ENCODE assay signal across 32 cellular contexts in genomic region chr7:44498230-44498954, GRCh38. TPM values are rescaled to one million over a fixed set of nuclear protein-coding genes. Genes with fewer than 3 reads are reported as not detected.
"Had no signal": no experiment of that assay in that cellular context is flagged by ENCODE, and none has a peak within 500 bp of the region (broad histone marks: within the 10 kb centered on the region; RNA-seq: fewer than 3 reads in every experiment).

No MANE protein-coding gene starts in this region.

- H3K4me1 ChIP-seq: adrenal gland, foreskin keratinocyte, left lung, spleen, suprapubic skin, tibial artery, upper lobe of right lung had no signal

- H3K27me3 ChIP-seq: adrenal gland, foreskin keratinocyte, left lung, tibial artery had no signal

- H3K9me3 ChIP-seq: adrenal gland, left lung, mucosa of descending colon, neutrophil, spleen, suprapubic skin, tibial artery, upper lobe of right lung had no signal

- H3K27ac ChIP-seq: adrenal gland, cardiac muscle cell, foreskin keratinocyte, left lung, neutrophil, spleen, suprapubic skin, tibial artery, upper lobe of right lung had no signal

- DNase-seq: activated CD4-positive, alpha-beta memory T cell treated with anti-CD3 and anti-CD28 coated beads for 36 hours; activated CD4-positive, alpha-beta T cell treated with anti-CD3 and anti-CD28 coated beads, Interleukin-2, amount 10 ng/mL, durations not matched to agents 24 days and 14 days; activated CD4-positive, CD25-positive, alpha-beta regulatory T cell treated with anti-CD3 and anti-CD28 coated beads, Interleukin-2, amount 50 U/mL, for 72 hours; activated CD8-positive, alpha-beta memory T cell treated with anti-CD3 and anti-CD28 coated beads, Interleukin-2, amount 50 U/mL, for 4 hours; activated effector memory CD4-positive, alpha-beta T cell treated with anti-CD3 and anti-CD28 coated beads, Interleukin-2, amount 50 U/mL, for 16 hours; activated naive CD4-positive, alpha-beta T cell treated with anti-CD3 and anti-CD28 coated beads for 36 hours; activated naive CD8-positive, alpha-beta T cell treated with anti-CD3 and anti-CD28 coated beads for 36 hours; activated T-cell treated with anti-CD3 and anti-CD28 coated beads, Interleukin-2, amount 50 U/mL, for 1 hour; adrenal gland; aorta; cortex of kidney; effector memory CD8-positive, alpha-beta T cell; foreskin keratinocyte; left lung; mucosa of descending colon; naive B cell; nephron progenitor cell; retina; spleen; stimulated activated naive CD4-positive, alpha-beta T cell; T-helper 9 cell; tibial artery; upper lobe of right lung had no signal

- ATAC-seq: effector memory CD8-positive, alpha-beta T cell; foreskin keratinocyte; left lung; mucosa of descending colon; upper lobe of right lung had no signal

- H3K4me3 ChIP-seq: adrenal gland, cardiac muscle cell, left lung, mucosa of descending colon, spleen, suprapubic skin, tibial artery, upper lobe of right lung had no signal

- H3K36me3 ChIP-seq: adrenal gland, cardiac muscle cell, left lung, neutrophil, spleen, suprapubic skin, tibial artery, upper lobe of right lung had no signal

RNA-seq across cellular contexts. Expression of gene NPC1L1, which starts 42.7 kb away (rescaled TPM):
- total RNA-seq: activated CD4-positive, alpha-beta T cell treated with anti-CD3 and anti-CD28 coated beads, Interleukin-2, amount 10 ng/mL, durations not matched to agents 24 days and 14 days; activated CD8-positive, alpha-beta memory T cell treated with anti-CD3 and anti-CD28 coated beads for 36 hours; activated naive CD4-positive, alpha-beta T cell treated with anti-CD3 and anti-CD28 coated beads for 36 hours; activated naive CD8-positive, alpha-beta T cell treated with anti-CD3 and anti-CD28 coated beads for 36 hours; activated T-helper 1 cell treated with anti-CD3 and anti-CD28 coated beads, Interleukin-12 subunit alpha, Interleukin-12 subunit beta, Interleukin-2, Interleukin-4 antibody, amounts not matched to agents 30 ng/mL and 10 ng/mL and 1 ng/mL, durations not matched to agents 14 hours and 24 hours and 36 hours; cardiac muscle cell; chondrocyte; foreskin keratinocyte; glomerular endothelial cell; lung microvascular endothelial cell; osteocyte had no signal
- polyA plus RNA-seq: cardiac muscle cell, foreskin keratinocyte had no signal
